Comparison of ENCODE assay signal across 9 cellular contexts in genomic region chr9:99076483-99077171, GRCh38. TPM values are rescaled to one million over a fixed set of nuclear protein-coding genes. Genes with fewer than 3 reads are reported as not detected.
DNase-seq lines count a peak whose midpoint lies in the region; ATAC-seq lines count a peak whose summit lies in the region.
"Had no signal": no experiment of that assay in that cellular context is flagged by ENCODE, and none has a peak within 500 bp of the region (broad histone marks: within the 10 kb centered on the region; RNA-seq: fewer than 3 reads in every experiment).

No MANE protein-coding gene starts in this region.

- intact Hi-C loops in activated CD4-positive, alpha-beta T cell treated with anti-CD3 and anti-CD28 coated beads, Interleukin-2, amount 10 ng/mL, durations not matched to agents 24 days and 14 days (cut with micrococcal nuclease): loop anchor here (2.0 kb wide), 2 partner anchors 16 to 18 kb away; no protein-coding TSS in a partner anchor

- DNase-seq in activated CD4-positive, alpha-beta T cell treated with anti-CD3 and anti-CD28 coated beads, Interleukin-2, amount 10 ng/mL, durations not matched to agents 24 days and 14 days: peak; percentile 84
- no peak for DNase-seq in activated CD4-positive, alpha-beta T cell treated with anti-CD3 and anti-CD28 coated beads, Interleukin-2, amount 50 U/mL, for 48 hours
- DNase-seq in T-helper 9 cell (peak; percentile 26), cortex of kidney (lab: John Stamatoyannopoulos, UW) (no peak)
- DNase-seq in effector CD8-positive, alpha-beta T cell (lab: John Stamatoyannopoulos, UW): peak; percentile 5
- DNase-seq in stimulated activated effector memory CD8-positive, alpha-beta T cell treated with anti-CD3 and anti-CD28 coated beads, Interleukin-12 subunit alpha, Interleukin-12 subunit beta, amount 100 ng/mL, for 72 hours (ENCODE audit: low spot score in 2 of 2): peak; percentile 12 to 59
- DNase-seq: kidney glomerular epithelial cell had no signal

- peak overlapping the region; percentile 90 for H3K27ac Mint-ChIP-seq in activated CD4-positive, alpha-beta T cell treated with anti-CD3 and anti-CD28 coated beads, Interleukin-2, amount 10 ng/mL, durations not matched to agents 24 days and 14 days
- H3K27ac Mint-ChIP-seq in stimulated activated effector memory CD8-positive, alpha-beta T cell treated with anti-CD3 and anti-CD28 coated beads, Interleukin-12 subunit alpha, Interleukin-12 subunit beta, amount 100 ng/mL, for 72 hours: peak overlapping the region; percentile 94

- H3K4me1 Mint-ChIP-seq in activated CD4-positive, alpha-beta T cell treated with anti-CD3 and anti-CD28 coated beads, Interleukin-2, amount 10 ng/mL, durations not matched to agents 24 days and 14 days: peaks cover 41% of the 10 kb centered on the region
- H3K4me1 Mint-ChIP-seq in stimulated activated effector memory CD8-positive, alpha-beta T cell treated with anti-CD3 and anti-CD28 coated beads, Interleukin-12 subunit alpha, Interleukin-12 subunit beta, amount 100 ng/mL, for 72 hours: peaks cover 58% of the 10 kb centered on the region

- no peaks in the 10 kb centered on the region for H3K36me3 Mint-ChIP-seq in activated CD4-positive, alpha-beta T cell treated with anti-CD3 and anti-CD28 coated beads, Interleukin-2, amount 10 ng/mL, durations not matched to agents 24 days and 14 days (ENCODE audit: low read depth)
- H3K36me3 Mint-ChIP-seq in stimulated activated effector memory CD8-positive, alpha-beta T cell treated with anti-CD3 and anti-CD28 coated beads, Interleukin-12 subunit alpha, Interleukin-12 subunit beta, amount 100 ng/mL, for 72 hours: no peaks in the 10 kb centered on the region

- peak overlapping the region; percentile 70 for H3K4me3 Mint-ChIP-seq in activated CD4-positive, alpha-beta T cell treated with anti-CD3 and anti-CD28 coated beads, Interleukin-2, amount 10 ng/mL, durations not matched to agents 24 days and 14 days
- peak overlapping the region; percentile 56 for H3K4me3 Mint-ChIP-seq in stimulated activated effector memory CD8-positive, alpha-beta T cell treated with anti-CD3 and anti-CD28 coated beads, Interleukin-12 subunit alpha, Interleukin-12 subunit beta, amount 100 ng/mL, for 72 hours

- H3K9me3 Mint-ChIP-seq in activated CD4-positive, alpha-beta T cell treated with anti-CD3 and anti-CD28 coated beads, Interleukin-2, amount 10 ng/mL, durations not matched to agents 24 days and 14 days: no peaks in the 10 kb centered on the region
- no peaks in the 10 kb centered on the region for H3K9me3 Mint-ChIP-seq in stimulated activated effector memory CD8-positive, alpha-beta T cell treated with anti-CD3 and anti-CD28 coated beads, Interleukin-12 subunit alpha, Interleukin-12 subunit beta, amount 100 ng/mL, for 72 hours

- no peaks in the 10 kb centered on the region for H3K27me3 Mint-ChIP-seq in activated CD4-positive, alpha-beta T cell treated with anti-CD3 and anti-CD28 coated beads, Interleukin-2, amount 10 ng/mL, durations not matched to agents 24 days and 14 days

- ATAC-seq in stimulated activated effector memory CD8-positive, alpha-beta T cell treated with anti-CD3 and anti-CD28 coated beads, Interleukin-12 subunit alpha, Interleukin-12 subunit beta, amount 100 ng/mL, for 72 hours: peak; percentile 82
- ATAC-seq in HG02678 (IDR thresholded peaks at IDR 0.05; ENCODE audit: unreplicated experiment) (no peak), GM19351 (IDR thresholded peaks at IDR 0.05; ENCODE audit: unreplicated experiment) (no peak)

RNA-seq across cellular contexts. Expression of gene TGFBR1, which starts 28.3 kb away (rescaled TPM):
- 29.7 and 35.3 TPM in 2 replicates for total RNA-seq in activated CD4-positive, alpha-beta T cell treated with anti-CD3 and anti-CD28 coated beads, Interleukin-2, amount 10 ng/mL, durations not matched to agents 24 days and 14 days

Comparison
In these comparisons a context has a peak if more than half of its experiments do, and no peak if none do; other contexts are left out.
1. DNase-seq: peak in activated CD4-positive, alpha-beta T cell treated with anti-CD3 and anti-CD28 coated beads, Interleukin-2, amount 10 ng/mL, durations not matched to agents 24 days and 14 days (single experiment), T-helper 9 cell (single experiment), effector CD8-positive, alpha-beta T cell (single experiment) and stimulated activated effector memory CD8-positive, alpha-beta T cell treated with anti-CD3 and anti-CD28 coated beads, Interleukin-12 subunit alpha, Interleukin-12 subunit beta, amount 100 ng/mL, for 72 hours (2 of 2); none in activated CD4-positive, alpha-beta T cell treated with anti-CD3 and anti-CD28 coated beads, Interleukin-2, amount 50 U/mL, for 48 hours (0 of 2) and cortex of kidney (single experiment).